Comparison of ENCODE assay signal across 8 cellular contexts in the genomic region with DNA sequence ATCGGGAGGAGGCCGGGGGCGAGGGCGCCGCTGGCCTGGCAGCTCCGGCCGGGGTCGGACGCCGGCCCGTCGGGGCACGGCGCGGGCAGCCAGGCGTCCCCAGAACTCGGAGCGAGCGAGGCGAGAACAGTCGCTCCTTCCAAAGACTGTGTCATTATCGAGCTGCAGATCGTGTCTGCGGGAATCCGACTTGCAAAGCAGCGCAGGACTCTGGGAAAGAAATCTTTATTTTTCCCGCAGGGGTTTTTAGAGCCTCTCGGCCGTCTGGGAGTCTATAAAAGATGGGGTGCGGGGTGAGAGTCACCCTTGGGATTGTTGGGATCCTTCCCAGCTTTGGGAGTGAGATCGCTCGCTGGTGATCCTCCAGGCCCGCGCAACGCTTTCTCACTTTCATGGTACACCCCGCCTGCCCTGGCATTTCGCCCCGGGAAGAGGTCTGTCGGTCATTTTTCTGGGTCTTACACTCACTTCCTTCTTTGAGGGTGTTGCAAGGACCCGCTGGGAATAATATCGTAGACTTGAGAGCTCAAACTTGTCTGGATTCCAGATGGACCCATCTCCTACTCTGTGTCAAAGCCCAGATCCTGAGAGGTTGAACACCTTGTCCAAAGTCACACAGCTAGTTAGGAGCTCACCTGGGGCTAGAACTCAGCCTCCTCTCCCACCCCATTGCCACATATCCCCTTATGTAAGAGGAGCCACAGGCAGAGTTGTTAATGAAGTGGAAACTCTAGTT. TPM values are rescaled to one million over a fixed set of nuclear protein-coding genes. Genes with fewer than 3 reads are reported as not detected.
A peak's percentile ranks its signal among the peaks of the same experiment; 100 is the strongest.
DNase-seq lines count a peak whose midpoint lies in the region; ATAC-seq lines count a peak whose summit lies in the region.

No MANE protein-coding gene starts in this region.

- DNase-seq in NOMO-1 treated with DMSO at 0.1 percent for 48 hours (lab: John Stamatoyannopoulos, UW; ENCODE audit: unreplicated experiment): peak; percentile 2
- DNase-seq in cerebellum (ENCODE audit: low spot score): peak; percentile 24
- DNase-seq in left colon: peak; percentile 47 to 58
- peak; percentile 11 for DNase-seq in stimulated activated naive CD8-positive, alpha-beta T cell treated with anti-CD3 and anti-CD28 coated beads, Interleukin-15, Interleukin-2, amounts not matched to agents 100 U/mL and 50 U/mL, for 24 hours
- no peak for DNase-seq in NCI-H187 treated with DMSO at 0.1 percent for 48 hours (lab: John Stamatoyannopoulos, UW)

- no peak for ATAC-seq in left colon
- no peak for ATAC-seq in stimulated activated naive CD8-positive, alpha-beta T cell treated with anti-CD3 and anti-CD28 coated beads, Interleukin-15, Interleukin-2, amounts not matched to agents 100 U/mL and 50 U/mL, for 24 hours
- ATAC-seq in GM21529 (IDR thresholded peaks at IDR 0.05; ENCODE audit: unreplicated experiment): no peak
- ATAC-seq in HG03565 (IDR thresholded peaks at IDR 0.05; ENCODE audit: unreplicated experiment): no peak

- intact Hi-C loops in left colon (cut with DNase I, micrococcal nuclease): no loop called here

- H3K4me3 ChIP-seq in GM08714 (ENCODE audit: low read length): peak overlapping the region; percentile 75; the same call in 1 of the 2 replicates

RNA-seq across cellular contexts. Expression of a gene that starts 1.0 kb away (rescaled TPM):
- 2.3 TPM for total RNA-seq in cerebellum
- total RNA-seq in left colon: 1 to 10 TPM; 1.8 to 2.4 TPM

RNA-seq across cellular contexts. Expression of a gene that starts 1.5 kb away (rescaled TPM):
- total RNA-seq in cerebellum (53.3 TPM), left colon (10 to 100 TPM; 38.9 to 42.3 TPM)

RNA-seq across cellular contexts. Expression of a gene that starts 53.8 kb away (rescaled TPM):
- total RNA-seq in cerebellum (28.4 TPM), left colon (10 to 100 TPM; 29.1 to 31.5 TPM)

RNA-seq across cellular contexts. Expression of a gene that starts 53.9 kb away (rescaled TPM):
- total RNA-seq in cerebellum (30.7 TPM), left colon (10 to 100 TPM; 21.7 to 22.6 TPM)
